ENCODE assay signal across 26 cellular contexts in the genomic region with DNA sequence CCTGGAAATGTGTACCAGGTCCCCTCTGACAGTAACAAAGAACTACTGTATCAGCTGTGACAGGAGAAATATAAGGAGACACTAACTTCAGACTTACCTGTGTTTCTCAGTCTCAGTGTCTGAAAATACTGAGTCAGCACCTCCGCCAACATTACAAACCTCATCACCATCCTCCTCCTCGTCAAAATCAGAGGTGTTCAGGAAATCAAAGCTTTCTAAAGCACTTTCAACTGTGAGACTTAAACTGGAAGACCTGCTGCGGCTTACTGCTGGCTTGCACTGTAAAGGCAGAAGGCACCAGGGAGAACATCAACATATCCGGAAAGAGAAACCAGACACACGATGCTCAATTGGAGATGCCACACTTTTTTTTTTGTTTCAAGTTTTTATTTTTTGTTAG. TPM values are rescaled to one million over a fixed set of nuclear protein-coding genes. Genes with fewer than 3 reads are reported as not detected.
DNase-seq lines count a peak whose midpoint lies in the region; ATAC-seq and TF ChIP-seq lines count a peak whose summit lies in the region.
"Had no signal": no experiment of that assay in that cellular context is flagged by ENCODE, and none has a peak within 500 bp of the region (broad histone marks: within the 10 kb centered on the region; RNA-seq: fewer than 3 reads in every experiment).

No MANE protein-coding gene starts in this region.

- intact Hi-C loops in uterus (cut with DNase I; ENCODE audit: low total_unique reads): no loop called here

- H3K4me1 Mint-ChIP-seq in T-cell: peaks cover 83 to 86% (median 86%) of the 10 kb centered on the region in 3 donors
- peaks cover 64% of the 10 kb centered on the region for H3K4me1 Mint-ChIP-seq in activated naive CD8-positive, alpha-beta T cell treated with anti-CD3 and anti-CD28 coated beads for 36 hours
- peaks cover 11 to 27% of the 10 kb centered on the region in 2 donors for H3K4me1 Mint-ChIP-seq in stimulated activated naive B cell treated with anti-CD40 and anti-IgM and Interleukin-4, amounts not matched to agents 10 μg/mL and 1 μg/mL and 100 μg/mL, for 72 hours

- no peaks in the 10 kb centered on the region for H3K27me3 ChIP-seq in uterus
- H3K27me3 ChIP-seq: heart right ventricle, pancreas, SJSA1, upper lobe of left lung had no signal

- H3K4me3 ChIP-seq in uterus: no peak overlapping the region
- H3K4me3 ChIP-seq: heart right ventricle, pancreas, SJSA1, upper lobe of left lung had no signal

- no peak for TF ChIP-seq POLR2A in uterus (IDR thresholded peaks at IDR 0.05)

- in situ Hi-C loops in G401 (cut with HindIII; ENCODE audit: low sequenced_read_pairs): no loop called here

- H3K27me3 Mint-ChIP-seq in T-cell: no peaks in the 10 kb centered on the region
- H3K27me3 Mint-ChIP-seq in activated naive CD8-positive, alpha-beta T cell treated with anti-CD3 and anti-CD28 coated beads for 36 hours: no peaks in the 10 kb centered on the region
- no peaks in the 10 kb centered on the region for H3K27me3 Mint-ChIP-seq in stimulated activated naive B cell treated with anti-CD40 and anti-IgM and Interleukin-4, amounts not matched to agents 10 μg/mL and 1 μg/mL and 100 μg/mL, for 72 hours
- H3K27me3 Mint-ChIP-seq: naive B cell had no signal

- peak; percentile 3 for DNase-seq in activated naive CD4-positive, alpha-beta T cell treated with Interleukin-2 at 50 U/mL for 16 hours
- no peak for DNase-seq in activated naive CD4-positive, alpha-beta T cell treated with anti-CD3 and anti-CD28 coated beads, Interleukin-2, amount 50 U/mL, for 16 hours
- peak in 22 of 34 experiments; percentile 13 to 67 (median 30) for DNase-seq in T-cell
- no peak for DNase-seq in activated naive CD8-positive, alpha-beta T cell treated with anti-CD3 and anti-CD28 coated beads for 36 hours
- DNase-seq in stimulated activated naive B cell treated with anti-CD40 and anti-IgM and Interleukin-4, amounts not matched to agents 10 μg/mL and 1 μg/mL and 100 μg/mL, for 72 hours: no peak
- no peak for DNase-seq in OCI-M1 (lab: John Stamatoyannopoulos, UW)
- no peak for DNase-seq in G401 (ENCODE audit: low spot score)
- DNase-seq in uterus: no peak
- DNase-seq: activated effector memory CD4-positive, alpha-beta T cell treated with anti-CD3 and anti-CD28 coated beads, Interleukin-2, amount 50 U/mL, for 16 hours; C1 segment of cervical spinal cord; DMS153; H7; heart right ventricle; naive B cell; NCI-H1436; NCI-H510A treated with DMSO at 0.1 percent for 48 hours; pancreas; right cardiac atrium; stimulated activated CD4-positive, alpha-beta T cell treated with anti-CD3 and anti-CD28 coated beads, Interleukin-4, amount 100 ng/mL, for 24 hours; upper lobe of left lung; WERI-Rb-1 had no signal

- no peaks in the 10 kb centered on the region for H3K36me3 ChIP-seq in uterus
- H3K36me3 ChIP-seq: pancreas, SJSA1, WERI-Rb-1 had no signal

- H3K27ac ChIP-seq in uterus: no peak overlapping the region
- H3K27ac ChIP-seq: epithelial cell of prostate, heart right ventricle, pancreas, SJSA1, WERI-Rb-1 had no signal

- H3K36me3 Mint-ChIP-seq in T-cell: peaks cover 84% of the 10 kb centered on the region
- H3K36me3 Mint-ChIP-seq in activated naive CD8-positive, alpha-beta T cell treated with anti-CD3 and anti-CD28 coated beads for 36 hours: peaks cover 85% of the 10 kb centered on the region
- peaks cover 23 to 40% of the 10 kb centered on the region in 2 donors for H3K36me3 Mint-ChIP-seq in stimulated activated naive B cell treated with anti-CD40 and anti-IgM and Interleukin-4, amounts not matched to agents 10 μg/mL and 1 μg/mL and 100 μg/mL, for 72 hours

- H3K4me3 Mint-ChIP-seq in T-cell: peak overlapping the region; percentile 1 to 56 (median 39)
- no peak overlapping the region for H3K4me3 Mint-ChIP-seq in activated naive CD8-positive, alpha-beta T cell treated with anti-CD3 and anti-CD28 coated beads for 36 hours
- H3K4me3 Mint-ChIP-seq in stimulated activated naive B cell treated with anti-CD40 and anti-IgM and Interleukin-4, amounts not matched to agents 10 μg/mL and 1 μg/mL and 100 μg/mL, for 72 hours: no peak overlapping the region

- H3K27ac Mint-ChIP-seq in T-cell: peak overlapping the region; percentile 78 to 86
- peak overlapping the region; percentile 79 for H3K27ac Mint-ChIP-seq in activated naive CD8-positive, alpha-beta T cell treated with anti-CD3 and anti-CD28 coated beads for 36 hours
- H3K27ac Mint-ChIP-seq in stimulated activated naive B cell treated with anti-CD40 and anti-IgM and Interleukin-4, amounts not matched to agents 10 μg/mL and 1 μg/mL and 100 μg/mL, for 72 hours: peak overlapping the region; percentile 76

- no peaks in the 10 kb centered on the region for H3K4me1 ChIP-seq in uterus
- H3K4me1 ChIP-seq: SJSA1 had no signal

- no peaks in the 10 kb centered on the region for H3K9me3 ChIP-seq in uterus
- H3K9me3 ChIP-seq: heart right ventricle, pancreas, SJSA1, upper lobe of left lung had no signal

- peak; percentile 49 to 88 (median 52) for ATAC-seq in T-cell (replicated peaks in 1 of 4)
- no peak for ATAC-seq in stimulated activated naive B cell treated with anti-CD40 and anti-IgM and Interleukin-4, amounts not matched to agents 10 μg/mL and 1 μg/mL and 100 μg/mL, for 72 hours (replicated peaks)
- ATAC-seq: heart right ventricle, pancreas had no signal

- H3K9me3 Mint-ChIP-seq in T-cell: no peaks in the 10 kb centered on the region
- H3K9me3 Mint-ChIP-seq in activated naive CD8-positive, alpha-beta T cell treated with anti-CD3 and anti-CD28 coated beads for 36 hours: peaks cover 4% of the 10 kb centered on the region
- no peaks in the 10 kb centered on the region for H3K9me3 Mint-ChIP-seq in stimulated activated naive B cell treated with anti-CD40 and anti-IgM and Interleukin-4, amounts not matched to agents 10 μg/mL and 1 μg/mL and 100 μg/mL, for 72 hours
- H3K9me3 Mint-ChIP-seq: naive B cell had no signal

- CTCF ChIA-PET in T-cell (lab: Charles Lee): interaction anchor here in 1 of 2 donors (0.6 to 0.7 kb wide), 3 partner anchors 32 to 71 kb away, joined by 3 to 6 read pairs (median 3); no protein-coding TSS in a partner anchor

- POLR2A ChIA-PET in T-cell (lab: Charles Lee): interaction anchor here in 1 of 2 donors (0.6 kb wide), 1 partner anchor 27 kb away, joined by 3 read pairs; no protein-coding TSS in a partner anchor

- no peak for TF ChIP-seq CTCF in uterus (IDR thresholded peaks at IDR 0.05)

RNA-seq across cellular contexts. Expression of a gene that starts 40.3 kb away (rescaled TPM):
- total RNA-seq in T-cell: 1 to 10 TPM; 2.2 to 4.6 (median 3.7) TPM
- not detected for total RNA-seq in activated naive CD8-positive, alpha-beta T cell treated with anti-CD3 and anti-CD28 coated beads for 36 hours
- not detected in 2 replicates for total RNA-seq in G401 (2014; rRNA removed; shearing (Covaris generic))
- total RNA-seq in uterus: not detected
- total RNA-seq: astrocyte, H7, heart right ventricle, M059J, mesenteric fat pad, pancreas, right cardiac atrium, SJSA1 had no signal

Comparison
In these comparisons a context has a peak if more than half of its experiments do, and no peak if none do; other contexts are left out.
1. DNase-seq: peak in activated naive CD4-positive, alpha-beta T cell treated with Interleukin-2 at 50 U/mL for 16 hours (single experiment) and T-cell (22 of 34); none in activated naive CD4-positive, alpha-beta T cell treated with anti-CD3 and anti-CD28 coated beads, Interleukin-2, amount 50 U/mL, for 16 hours (single experiment), activated naive CD8-positive, alpha-beta T cell treated with anti-CD3 and anti-CD28 coated beads for 36 hours (single experiment), stimulated activated naive B cell treated with anti-CD40 and anti-IgM and Interleukin-4, amounts not matched to agents 10 μg/mL and 1 μg/mL and 100 μg/mL, for 72 hours (single experiment), OCI-M1 (single experiment), G401 (single experiment) and uterus (0 of 2).
2. ATAC-seq: peak in T-cell (4 of 4); none in stimulated activated naive B cell treated with anti-CD40 and anti-IgM and Interleukin-4, amounts not matched to agents 10 μg/mL and 1 μg/mL and 100 μg/mL, for 72 hours (0 of 2).
3. H3K4me3 Mint-ChIP-seq: peak in T-cell (3 of 3); none in activated naive CD8-positive, alpha-beta T cell treated with anti-CD3 and anti-CD28 coated beads for 36 hours (single experiment) and stimulated activated naive B cell treated with anti-CD40 and anti-IgM and Interleukin-4, amounts not matched to agents 10 μg/mL and 1 μg/mL and 100 μg/mL, for 72 hours (0 of 2).
4. Peak in every context shown above with its lines, with median percentiles within 50 percentile points of each other: H3K27ac Mint-ChIP-seq.